ENCODE assay signal across 21 cellular contexts in the genomic region with DNA sequence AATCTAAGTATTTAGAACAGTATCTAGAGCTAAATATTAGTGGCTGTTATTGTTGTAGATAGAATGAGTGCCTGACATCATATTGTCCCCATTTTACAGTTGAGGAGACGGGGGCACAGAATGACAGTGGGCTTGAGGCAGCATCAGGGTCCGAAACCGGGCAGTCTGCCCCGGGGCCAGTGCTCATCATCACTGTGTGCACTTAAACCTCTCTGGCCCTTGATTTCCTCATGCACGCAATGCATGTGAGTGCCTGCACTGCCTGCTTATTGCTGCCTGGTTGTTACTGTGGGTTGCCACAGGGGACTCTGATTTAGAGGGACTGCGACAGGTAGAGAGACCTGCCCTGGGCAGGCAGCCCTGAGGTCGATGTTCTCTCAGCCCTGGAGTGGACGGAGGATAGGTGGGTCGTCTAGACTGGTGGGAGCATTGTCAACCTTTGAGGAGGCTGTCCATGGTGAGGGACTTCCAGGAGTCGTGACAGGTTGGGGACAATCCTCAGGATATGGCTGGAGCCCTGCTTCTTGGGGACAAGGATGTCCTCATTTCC. TPM values are rescaled to one million over a fixed set of nuclear protein-coding genes. Genes with fewer than 3 reads are reported as not detected.
DNase-seq lines count a peak whose midpoint lies in the region; ATAC-seq and TF ChIP-seq lines count a peak whose summit lies in the region.
"Had no signal": no experiment of that assay in that cellular context is flagged by ENCODE, and none has a peak within 500 bp of the region (broad histone marks: within the 10 kb centered on the region; RNA-seq: fewer than 3 reads in every experiment).

No MANE protein-coding gene starts in this region.

- H2AK5ac ChIP-seq in neuronal stem cell (ENCODE audit: low read depth, low read length) = peak overlapping the region; percentile 4

- intact Hi-C loops in left ventricle myocardium inferior (cut with micrococcal nuclease) (no loop called here), heart right ventricle (cut with DNase I) (no loop called here), lower lobe of right lung (cut with DNase I) (loop anchor here (10.0 kb wide), 1 partner anchor 68 kb away; no protein-coding TSS in a partner anchor), upper lobe of right lung (cut with DNase I) (no loop called here), thyroid gland (cut with DNase I) (no loop called here)

- H3K9me3 ChIP-seq in left ventricle myocardium inferior (replicated peaks) (no peaks in the 10 kb centered on the region), heart right ventricle (no peaks in the 10 kb centered on the region), lower lobe of right lung (no peaks in the 10 kb centered on the region), neuronal stem cell (replicated peaks in 1 of 2; ENCODE audit: control insufficient read depth in 2 of 2, insufficient read depth in 1 of 2, low read depth in 1 of 2, low read length in 2 of 2) (peaks cover 0 to 2% of the 10 kb centered on the region in 2 donors), upper lobe of right lung (no peaks in the 10 kb centered on the region), thyroid gland (no peaks in the 10 kb centered on the region)

- no peak overlapping the region for H3K27ac Mint-ChIP-seq in stimulated activated effector memory CD8-positive, alpha-beta T cell treated with anti-CD3 and anti-CD28 coated beads, Interleukin-12 subunit alpha, Interleukin-12 subunit beta, amount 100 ng/mL, for 72 hours
- no peak overlapping the region for H3K27ac Mint-ChIP-seq in HFFc6
- H3K27ac Mint-ChIP-seq: IgD-negative memory B cell had no signal

- H3K23ac ChIP-seq in neuronal stem cell (ENCODE audit: low read depth, low read length, poor library complexity) = no peak overlapping the region

- peaks cover 60% of the 10 kb centered on the region for H3K4me1 ChIP-seq in left ventricle myocardium inferior
- H3K4me1 ChIP-seq in heart right ventricle = peaks cover 7 to 61% (median 34%) of the 10 kb centered on the region in 9 donors
- H3K4me1 ChIP-seq in lower lobe of right lung = peaks cover 57% of the 10 kb centered on the region
- peaks cover 14 to 15% of the 10 kb centered on the region in 2 donors for H3K4me1 ChIP-seq in neuronal stem cell (ENCODE audit: control insufficient read depth in 2 of 2, insufficient read depth in 1 of 2, low read depth in 1 of 2, low read length in 2 of 2)
- peaks cover 41% of the 10 kb centered on the region for H3K4me1 ChIP-seq in upper lobe of right lung
- peaks cover 0 to 20% of the 10 kb centered on the region in 2 donors for H3K4me1 ChIP-seq in thyroid gland

- H2BK12ac ChIP-seq in neuronal stem cell (ENCODE audit: low read length) = no peak overlapping the region

- no peak overlapping the region for H3K4me3 Mint-ChIP-seq in stimulated activated effector memory CD8-positive, alpha-beta T cell treated with anti-CD3 and anti-CD28 coated beads, Interleukin-12 subunit alpha, Interleukin-12 subunit beta, amount 100 ng/mL, for 72 hours
- H3K4me3 Mint-ChIP-seq in HFFc6 = no peak overlapping the region
- H3K4me3 Mint-ChIP-seq: IgD-negative memory B cell had no signal

- no peak for TF ChIP-seq POLR2A in thyroid gland (IDR thresholded peaks at IDR 0.05)

- H2BK5ac ChIP-seq in neuronal stem cell (ENCODE audit: low read length) = no peak overlapping the region

- H3K18ac ChIP-seq in neuronal stem cell (ENCODE audit: low read length) = peak overlapping the region; percentile 8

- peak overlapping the region; percentile 14 for H3K9ac ChIP-seq in neuronal stem cell (ENCODE audit: low read depth, low read length, poor library complexity)
- H3K9ac ChIP-seq: GM23248, KMS-11 had no signal

- no peak for ATAC-seq in heart right ventricle
- no peak for ATAC-seq in lower lobe of right lung
- ATAC-seq in upper lobe of right lung = no peak
- ATAC-seq in stimulated activated effector memory CD8-positive, alpha-beta T cell treated with anti-CD3 and anti-CD28 coated beads, Interleukin-12 subunit alpha, Interleukin-12 subunit beta, amount 100 ng/mL, for 72 hours = no peak

- H3K9me3 Mint-ChIP-seq in stimulated activated effector memory CD8-positive, alpha-beta T cell treated with anti-CD3 and anti-CD28 coated beads, Interleukin-12 subunit alpha, Interleukin-12 subunit beta, amount 100 ng/mL, for 72 hours = no peaks in the 10 kb centered on the region
- no peaks in the 10 kb centered on the region for H3K9me3 Mint-ChIP-seq in HFFc6
- H3K9me3 Mint-ChIP-seq: IgD-negative memory B cell had no signal

- DNase-seq in left ventricle myocardium inferior (no peak), heart right ventricle (no peak), lower lobe of right lung (no peak), neuronal stem cell (ENCODE audit: low spot score) (no peak), upper lobe of right lung (peak; percentile 42), thyroid gland (no peak), HFFc6 (no peak)
- DNase-seq in stimulated activated effector memory CD8-positive, alpha-beta T cell treated with anti-CD3 and anti-CD28 coated beads, Interleukin-12 subunit alpha, Interleukin-12 subunit beta, amount 100 ng/mL, for 72 hours (ENCODE audit: low spot score in 2 of 2) = no peak
- DNase-seq: DMS153, GM23248, H7, MM.1S, NCI-H2029, NCI-H446 treated with DMSO at 0.1 percent for 48 hours, NCI-H526 treated with DMSO at 0.1 percent for 48 hours, RPMI8226, SHP77 had no signal

- H3K4ac ChIP-seq in neuronal stem cell (ENCODE audit: low read length) = no peak overlapping the region

- H3K27me3 Mint-ChIP-seq in HFFc6 (ENCODE audit: insufficient read depth) = peaks cover 2% of the 10 kb centered on the region

- H3K4me3 ChIP-seq in left ventricle myocardium inferior = no peak overlapping the region
- no peak overlapping the region for H3K4me3 ChIP-seq in heart right ventricle
- H3K4me3 ChIP-seq in lower lobe of right lung = no peak overlapping the region
- no peak overlapping the region for H3K4me3 ChIP-seq in neuronal stem cell (ENCODE audit: low read length in 2 of 2)
- no peak overlapping the region for H3K4me3 ChIP-seq in upper lobe of right lung
- H3K4me3 ChIP-seq in thyroid gland (replicated peaks in 1 of 3) = no peak overlapping the region
- H3K4me3 ChIP-seq: GM23248 had no signal

- no peak overlapping the region for H3K14ac ChIP-seq in neuronal stem cell (ENCODE audit: low read length)

- H3K36me3 ChIP-seq in left ventricle myocardium inferior = peaks cover 47% of the 10 kb centered on the region
- peaks cover 0 to 79% (median 13%) of the 10 kb centered on the region in 9 donors for H3K36me3 ChIP-seq in heart right ventricle
- H3K36me3 ChIP-seq in lower lobe of right lung = peaks cover 58% of the 10 kb centered on the region
- H3K36me3 ChIP-seq in neuronal stem cell (replicated peaks in 1 of 2; ENCODE audit: control insufficient read depth in 2 of 2, insufficient read depth in 2 of 2, low read length in 2 of 2) = no peaks in the 10 kb centered on the region
- H3K36me3 ChIP-seq in upper lobe of right lung = peaks cover 35% of the 10 kb centered on the region
- peaks cover 0 to 3% of the 10 kb centered on the region in 2 donors for H3K36me3 ChIP-seq in thyroid gland

- H4K91ac ChIP-seq in neuronal stem cell (ENCODE audit: low read depth, low read length, poor library complexity) = no peak overlapping the region

- H2AFZ ChIP-seq in neuronal stem cell (ENCODE audit: low read length) = no peak overlapping the region
- H2AFZ ChIP-seq: GM23248 had no signal

- no peaks in the 10 kb centered on the region for H3K4me1 Mint-ChIP-seq in stimulated activated effector memory CD8-positive, alpha-beta T cell treated with anti-CD3 and anti-CD28 coated beads, Interleukin-12 subunit alpha, Interleukin-12 subunit beta, amount 100 ng/mL, for 72 hours
- peaks cover 3% of the 10 kb centered on the region for H3K4me1 Mint-ChIP-seq in HFFc6 (ENCODE audit: low read depth)

- H4K8ac ChIP-seq in neuronal stem cell (ENCODE audit: low read depth, low read length) = peak overlapping the region; percentile 48

- H2BK15ac ChIP-seq in neuronal stem cell (ENCODE audit: low read length) = no peak overlapping the region

- TF ChIP-seq CTCF in left ventricle myocardium inferior (IDR thresholded peaks at IDR 0.05; ENCODE audit: borderline replicate concordance) (no peak), heart right ventricle (IDR thresholded peaks at IDR 0.05) (no peak), lower lobe of right lung (IDR thresholded peaks at IDR 0.05) (no peak), upper lobe of right lung (IDR thresholded peaks at IDR 0.05) (no peak), thyroid gland (IDR thresholded peaks at IDR 0.05) (no peak), HFFc6 (IDR thresholded peaks at IDR 0.05) (no peak)

- H3K27ac ChIP-seq in left ventricle myocardium inferior (replicated peaks) = peak overlapping the region; percentile 30
- peak overlapping the region in 2 of 10 donors; percentile 26 to 64 for H3K27ac ChIP-seq in heart right ventricle
- H3K27ac ChIP-seq in lower lobe of right lung = peak overlapping the region; percentile 92
- no peak overlapping the region for H3K27ac ChIP-seq in neuronal stem cell (replicated peaks; ENCODE audit: low read length)
- peak overlapping the region; percentile 3 for H3K27ac ChIP-seq in upper lobe of right lung
- no peak overlapping the region for H3K27ac ChIP-seq in thyroid gland
- H3K27ac ChIP-seq: GM23248, KMS-11 had no signal

- H3K4me2 ChIP-seq in neuronal stem cell (ENCODE audit: insufficient read depth, low read length, poor library complexity, severe bottlenecking) = no peak overlapping the region
- H3K4me2 ChIP-seq: KMS-11 had no signal

- H3K36me3 Mint-ChIP-seq in stimulated activated effector memory CD8-positive, alpha-beta T cell treated with anti-CD3 and anti-CD28 coated beads, Interleukin-12 subunit alpha, Interleukin-12 subunit beta, amount 100 ng/mL, for 72 hours = no peaks in the 10 kb centered on the region
- no peaks in the 10 kb centered on the region for H3K36me3 Mint-ChIP-seq in HFFc6 (ENCODE audit: low read depth)
- H3K36me3 Mint-ChIP-seq: IgD-negative memory B cell had no signal

- no peaks in the 10 kb centered on the region for H3K79me1 ChIP-seq in neuronal stem cell (ENCODE audit: low read depth, low read length)

- 87 to 88% methylated on average over 10 of the region's 10 CpGs for WGBS in heart right ventricle, 2 donors
- WGBS in neuronal stem cell (ENCODE audit: extremely low coverage in 2 of 2, insufficient read length in 2 of 2, insufficient replicate concordance in 1 of 2), 2 donors = no CpG with 5 or more reads among the region's 10 CpGs
- whole genome bisulfite sequencing in thyroid gland, 2 donors = 77 to 85% methylated on average over 6 to 10 of the region's 10 CpGs

- no peaks in the 10 kb centered on the region for H3K27me3 ChIP-seq in left ventricle myocardium inferior (ENCODE audit: low read depth)
- no peaks in the 10 kb centered on the region for H3K27me3 ChIP-seq in heart right ventricle
- H3K27me3 ChIP-seq in lower lobe of right lung (ENCODE audit: low read depth) = no peaks in the 10 kb centered on the region
- H3K27me3 ChIP-seq in neuronal stem cell (ENCODE audit: control insufficient read depth in 3 of 3, insufficient read depth in 3 of 3, low read depth in 1 of 3, low read length in 3 of 3) = peaks cover 0 to 21% (median 0%) of the 10 kb centered on the region in 3 experiments
- H3K27me3 ChIP-seq in upper lobe of right lung = no peaks in the 10 kb centered on the region
- H3K27me3 ChIP-seq in thyroid gland = no peaks in the 10 kb centered on the region

- no peak overlapping the region for H2BK120ac ChIP-seq in neuronal stem cell (ENCODE audit: low read depth, low read length)

RNA-seq across cellular contexts. Expression of a gene that starts 9.8 kb away (rescaled TPM):
- total RNA-seq in left ventricle myocardium inferior (36.9 TPM), heart right ventricle (10 to 100 TPM; 16.6 to 68.0 (median 26.3) TPM), lower lobe of right lung (242 TPM), upper lobe of right lung (223 TPM), thyroid gland (100 to 1,000 TPM in 2 of 4 donors, 10 to 100 TPM in 2; 61.9 to 133 (median 84.2) TPM)
- polyA plus RNA-seq in heart right ventricle = 10 to 100 TPM; 33.8 to 38.1 TPM
- 0.21 TPM for polyA plus RNA-seq in neuronal stem cell (2013, experiment 1 of 2)
- polyA plus RNA-seq in neuronal stem cell (2013, experiment 2 of 2) = 0.24 TPM
- total RNA-seq in HFFc6 (2021; fragmentation: NEBNext Ultra II Directional; extraction: Animal tissue kit (Norgen Biotek cat#: 25700)) = 10 to 100 TPM in 3 of 6 experiments, 1 to 10 TPM in 3; 5.4 to 13.5 (median 10.0) TPM
- polyA plus RNA-seq: IgD-negative memory B cell had no signal

RNA-seq across cellular contexts. Expression of a gene that starts 29.2 kb away (rescaled TPM):
- total RNA-seq in left ventricle myocardium inferior (not detected), heart right ventricle (not detected), lower lobe of right lung (not detected), upper lobe of right lung (not detected), thyroid gland (not detected)
- under 1 TPM in 1 of 2 donors, not detected in 1; 0.01 TPM for polyA plus RNA-seq in heart right ventricle
- 0.29 TPM for polyA plus RNA-seq in neuronal stem cell (2013, experiment 1 of 2)
- 0.32 TPM for polyA plus RNA-seq in neuronal stem cell (2013, experiment 2 of 2)
- total RNA-seq in HFFc6 (2021; fragmentation: NEBNext Ultra II Directional; extraction: Animal tissue kit (Norgen Biotek cat#: 25700)) = not detected
- total RNA-seq: A172, GM23248 had no signal
- polyA plus RNA-seq: BJ, GM23248, IgD-negative memory B cell had no signal

RNA-seq across cellular contexts. Expression of a gene that starts 34.4 kb away (rescaled TPM):
- total RNA-seq in left ventricle myocardium inferior (8.5 TPM), heart right ventricle (10 to 100 TPM in 5 of 10 donors, 1 to 10 TPM in 5; 8.4 to 15.5 (median 10.4) TPM), lower lobe of right lung (34.9 TPM), upper lobe of right lung (33.5 TPM), thyroid gland (10 to 100 TPM; 13.7 to 19.9 (median 19.2) TPM)
- 1 to 10 TPM; 5.8 to 8.0 TPM for polyA plus RNA-seq in heart right ventricle
- 12.6 TPM for polyA plus RNA-seq in neuronal stem cell (2013, experiment 1 of 2)
- polyA plus RNA-seq in neuronal stem cell (2013, experiment 2 of 2) = 12.7 TPM
- total RNA-seq in HFFc6 (2021; fragmentation: NEBNext Ultra II Directional; extraction: Animal tissue kit (Norgen Biotek cat#: 25700)) = 10 to 100 TPM; 13.1 to 15.2 (median 14.0) TPM

Comparison
In these comparisons a context has a peak if more than half of its experiments do, and no peak if none do; other contexts are left out.
1. H3K27ac ChIP-seq: peak in left ventricle myocardium inferior (single experiment), lower lobe of right lung (single experiment) and upper lobe of right lung (single experiment); none in neuronal stem cell (single experiment) and thyroid gland (0 of 3).